Comparison of ENCODE assay signal across 8 cellular contexts in the genomic region with DNA sequence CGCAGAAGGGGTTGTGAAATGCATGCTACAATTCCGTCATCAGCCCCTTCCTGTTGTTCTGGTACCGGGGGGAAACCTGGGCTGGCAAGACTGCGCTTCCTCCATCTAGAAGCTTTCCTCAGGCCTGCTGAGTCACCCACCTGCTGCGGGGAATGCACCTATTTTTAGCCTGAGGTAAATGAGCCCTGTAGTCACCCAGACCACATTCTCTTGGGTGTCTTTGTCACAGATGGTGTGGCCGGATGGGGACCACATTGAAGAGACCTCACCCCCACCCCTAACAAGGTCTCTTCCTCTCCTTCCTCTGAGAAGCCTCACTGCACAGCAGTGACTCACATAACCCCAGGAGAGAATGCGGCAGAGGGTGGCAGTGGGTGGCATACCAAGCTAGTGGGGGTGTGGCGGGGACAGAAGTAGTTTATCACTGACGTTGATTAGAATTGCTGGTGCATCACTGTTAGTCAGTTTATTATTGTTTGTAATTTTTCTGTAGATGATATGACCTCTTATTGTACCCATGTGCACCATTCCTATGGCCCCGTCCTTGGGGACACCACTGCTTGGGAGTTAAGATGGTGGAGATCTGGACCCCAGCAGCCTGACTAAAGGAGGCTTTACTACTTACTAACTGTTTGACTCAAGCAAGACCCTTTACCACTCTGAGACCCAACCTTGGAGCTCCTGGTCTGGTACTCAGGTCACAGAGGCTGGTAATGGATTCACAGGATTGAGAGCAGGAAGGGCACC.
DNase-seq lines count a peak whose midpoint lies in the region; ATAC-seq and TF ChIP-seq lines count a peak whose summit lies in the region.

No MANE protein-coding gene starts in this region.

- H3K4me3 Mint-ChIP-seq in immature natural killer cell: peak overlapping the region; percentile 61 to 81 (median 75)

- peaks cover 0 to 3% (median 0%) of the 10 kb centered on the region in 3 donors for H3K36me3 Mint-ChIP-seq in immature natural killer cell

- DNase-seq in NCI-H460 (ENCODE audit: extremely low read depth, low read depth) (peak; percentile 67), immature natural killer cell (peak; percentile 93 to 95 (median 93)), ecto neural progenitor cell (ENCODE audit: low spot score) (no peak), HuH-7.5 (ENCODE audit: low spot score) (no peak)
- DNase-seq in activated T-cell treated with anti-CD3 and anti-CD28 coated beads, Interleukin-2, amount 50 U/mL, for 1 hour: peak; percentile 74
- peak; percentile 73 to 89 for DNase-seq in stimulated activated CD8-positive, alpha-beta memory T cell treated with anti-CD3 and anti-CD28 coated beads, Interleukin-4, amount 100 ng/mL, for 4 hours (ENCODE audit: low read depth in 2 of 2, low spot score in 1 of 2)

- H3K27ac Mint-ChIP-seq in immature natural killer cell: peak overlapping the region; percentile 82 to 96 (median 88)

- no peaks in the 10 kb centered on the region for H3K9me3 Mint-ChIP-seq in immature natural killer cell

- peaks cover 61 to 65% of the 10 kb centered on the region in 2 donors for H3K4me1 Mint-ChIP-seq in immature natural killer cell

- ATAC-seq in HG02623 (IDR thresholded peaks at IDR 0.05; ENCODE audit: unreplicated experiment): peak; percentile 82

- H3K27me3 Mint-ChIP-seq in immature natural killer cell (ENCODE audit: low read depth in 3 of 3): peaks cover 7 to 14% (median 13%) of the 10 kb centered on the region in 3 donors

- peak; percentile 22 for TF ChIP-seq POLR2A in GM15510 (IDR thresholded peaks at IDR 0.05; ENCODE audit: borderline replicate concordance, extremely low read depth, insufficient read length)

Comparison
In these comparisons a context has a peak if more than half of its experiments do, and no peak if none do; other contexts are left out.
1. DNase-seq: peak in NCI-H460 (single experiment), activated T-cell treated with anti-CD3 and anti-CD28 coated beads, Interleukin-2, amount 50 U/mL, for 1 hour (single experiment), immature natural killer cell (3 of 3) and stimulated activated CD8-positive, alpha-beta memory T cell treated with anti-CD3 and anti-CD28 coated beads, Interleukin-4, amount 100 ng/mL, for 4 hours (2 of 2); none in ecto neural progenitor cell (single experiment) and HuH-7.5 (single experiment).